In the genomic region with DNA sequence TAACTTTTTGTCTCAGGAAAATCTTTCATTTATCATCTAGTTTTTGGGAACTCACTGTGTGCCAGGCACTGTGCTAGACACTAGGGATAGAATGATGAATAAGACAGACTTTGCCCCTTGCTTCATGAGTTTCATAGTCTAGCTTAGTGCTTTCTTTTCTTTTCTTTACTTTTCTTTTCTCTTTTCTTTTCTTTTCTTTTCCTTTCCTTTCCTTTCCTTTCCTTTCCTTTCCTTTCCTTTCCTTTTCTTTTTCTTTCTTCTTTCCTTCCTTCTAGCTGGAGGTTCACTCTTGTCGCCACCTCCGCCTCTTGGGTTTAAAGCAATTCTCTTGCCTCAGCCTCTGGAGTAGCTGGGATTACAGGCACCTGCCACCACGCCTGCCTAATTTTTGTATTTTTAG, we compare ENCODE assay signal across 29 cellular contexts.
"Had no signal": no experiment of that assay in that cellular context is flagged by ENCODE, and none has a peak within 500 bp of the region (broad histone marks: within the 10 kb centered on the region; RNA-seq: fewer than 3 reads in every experiment).

No MANE protein-coding gene starts in this region.

- H3K36me3 ChIP-seq: adrenal gland, ascending aorta, brain microvascular endothelial cell, breast epithelium, cardiac muscle cell had no signal

- H3K4me3 ChIP-seq: adrenal gland, ascending aorta, body of pancreas, breast epithelium, cardiac muscle cell had no signal

- H3K9me3 ChIP-seq: adrenal gland, ascending aorta, body of pancreas had no signal

- H3K27ac ChIP-seq: adrenal gland, ascending aorta, body of pancreas, brain microvascular endothelial cell, breast epithelium, cardiac muscle cell had no signal

- H3K4me1 ChIP-seq: adrenal gland, ascending aorta, body of pancreas, breast epithelium had no signal

- DNase-seq: activated effector memory CD4-positive, alpha-beta T cell treated with anti-CD3 and anti-CD28 coated beads, Interleukin-2, amount 50 U/mL, for 16 hours; activated effector memory CD4-positive, alpha-beta T cell treated with Interleukin-2 at 50 U/mL for 16 hours; activated gamma-delta T cell; activated gamma-delta T cell treated with Interleukin-2 at 50 U/mL for 16 hours; activated naive CD4-positive, alpha-beta T cell; activated naive CD4-positive, alpha-beta T cell treated with anti-CD3 and anti-CD28 coated beads for 36 hours; activated naive CD4-positive, alpha-beta T cell treated with anti-CD3 and anti-CD28 coated beads, Interleukin-2, amount 10 ng/mL, durations not matched to agents 7 days and 5 days; activated naive CD4-positive, alpha-beta T cell treated with anti-CD3 and anti-CD28 coated beads, Interleukin-2, amount 50 U/mL, for 16 hours; activated naive CD4-positive, alpha-beta T cell treated with Interleukin-2 at 50 U/mL for 16 hours; activated naive CD8-positive, alpha-beta T cell treated with anti-CD3 and anti-CD28 coated beads for 36 hours; activated naive CD8-positive, alpha-beta T cell treated with anti-CD3 and anti-CD28 coated beads, Interleukin-2, amount 10 ng/mL, durations not matched to agents 7 days and 5 days; activated naive CD8-positive, alpha-beta T cell treated with anti-CD3 and anti-CD28 coated beads, Interleukin-2, amount 50 U/mL, for 24 hours; activated T-cell treated with anti-CD3 and anti-CD28 coated beads, Interleukin-2, amount 50 U/mL, for 24 hours; activated T-cell treated with anti-CD3 and anti-CD28 coated beads, Interleukin-2, amount 50 U/mL, for 4 hours; activated T-cell treated with anti-CD3 and anti-CD28 coated beads, Interleukin-2, amount 50 U/mL, for 48 hours; activated T-cell treated with anti-CD3 and anti-CD28 coated beads, Interleukin-2, amount 50 U/mL, for 72 hours; adrenal gland; amniotic stem cell; amygdala; anterior cingulate cortex; aorta; body of pancreas; brain microvascular endothelial cell; caudate nucleus; central memory CD4-positive, alpha-beta T cell; cerebellar nuclear complex had no signal
